Comparison of ENCODE assay signal across 1 cellular context in the genomic region with DNA sequence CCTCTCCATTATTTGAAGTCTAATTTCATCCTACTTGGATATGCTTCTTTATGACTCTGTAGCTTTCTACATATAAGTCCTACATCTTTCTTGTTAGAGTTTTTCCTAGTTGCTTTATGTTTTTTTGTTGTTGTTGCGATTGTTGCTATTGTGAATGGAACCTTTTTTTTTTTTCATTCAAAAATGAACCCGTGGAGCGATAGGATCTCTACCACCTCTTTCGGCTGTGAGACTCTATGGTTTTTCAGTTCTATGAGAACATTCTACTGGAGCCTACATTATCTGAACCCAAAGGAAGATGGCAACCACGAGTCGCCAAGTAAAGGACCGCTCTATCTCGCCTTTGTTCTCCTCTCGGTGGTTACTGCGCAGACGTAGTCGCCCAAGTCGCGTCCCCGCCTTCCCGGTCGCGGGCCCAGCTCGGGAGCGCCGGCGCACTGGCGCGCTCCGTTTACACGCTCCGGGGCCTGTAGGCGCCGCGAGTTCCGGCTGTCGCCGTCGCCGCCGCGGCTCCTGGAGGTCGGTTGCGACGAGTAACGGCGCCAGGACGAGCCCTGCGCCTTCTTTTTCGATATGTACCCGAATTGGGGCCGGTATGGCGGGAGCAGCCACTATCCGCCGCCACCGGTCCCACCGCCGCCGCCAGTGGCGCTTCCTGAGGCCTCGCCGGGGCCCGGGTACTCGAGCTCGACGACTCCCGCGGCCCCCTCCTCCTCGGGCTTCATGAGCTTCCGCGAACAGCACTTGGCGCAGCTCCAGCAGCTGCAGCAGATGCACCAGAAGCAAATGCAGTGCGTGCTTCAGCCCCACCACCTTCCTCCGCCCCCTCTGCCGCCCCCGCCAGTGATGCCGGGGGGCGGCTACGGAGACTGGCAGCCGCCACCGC.
TF ChIP-seq lines count a peak whose summit lies in the region.

A gene with protein sequence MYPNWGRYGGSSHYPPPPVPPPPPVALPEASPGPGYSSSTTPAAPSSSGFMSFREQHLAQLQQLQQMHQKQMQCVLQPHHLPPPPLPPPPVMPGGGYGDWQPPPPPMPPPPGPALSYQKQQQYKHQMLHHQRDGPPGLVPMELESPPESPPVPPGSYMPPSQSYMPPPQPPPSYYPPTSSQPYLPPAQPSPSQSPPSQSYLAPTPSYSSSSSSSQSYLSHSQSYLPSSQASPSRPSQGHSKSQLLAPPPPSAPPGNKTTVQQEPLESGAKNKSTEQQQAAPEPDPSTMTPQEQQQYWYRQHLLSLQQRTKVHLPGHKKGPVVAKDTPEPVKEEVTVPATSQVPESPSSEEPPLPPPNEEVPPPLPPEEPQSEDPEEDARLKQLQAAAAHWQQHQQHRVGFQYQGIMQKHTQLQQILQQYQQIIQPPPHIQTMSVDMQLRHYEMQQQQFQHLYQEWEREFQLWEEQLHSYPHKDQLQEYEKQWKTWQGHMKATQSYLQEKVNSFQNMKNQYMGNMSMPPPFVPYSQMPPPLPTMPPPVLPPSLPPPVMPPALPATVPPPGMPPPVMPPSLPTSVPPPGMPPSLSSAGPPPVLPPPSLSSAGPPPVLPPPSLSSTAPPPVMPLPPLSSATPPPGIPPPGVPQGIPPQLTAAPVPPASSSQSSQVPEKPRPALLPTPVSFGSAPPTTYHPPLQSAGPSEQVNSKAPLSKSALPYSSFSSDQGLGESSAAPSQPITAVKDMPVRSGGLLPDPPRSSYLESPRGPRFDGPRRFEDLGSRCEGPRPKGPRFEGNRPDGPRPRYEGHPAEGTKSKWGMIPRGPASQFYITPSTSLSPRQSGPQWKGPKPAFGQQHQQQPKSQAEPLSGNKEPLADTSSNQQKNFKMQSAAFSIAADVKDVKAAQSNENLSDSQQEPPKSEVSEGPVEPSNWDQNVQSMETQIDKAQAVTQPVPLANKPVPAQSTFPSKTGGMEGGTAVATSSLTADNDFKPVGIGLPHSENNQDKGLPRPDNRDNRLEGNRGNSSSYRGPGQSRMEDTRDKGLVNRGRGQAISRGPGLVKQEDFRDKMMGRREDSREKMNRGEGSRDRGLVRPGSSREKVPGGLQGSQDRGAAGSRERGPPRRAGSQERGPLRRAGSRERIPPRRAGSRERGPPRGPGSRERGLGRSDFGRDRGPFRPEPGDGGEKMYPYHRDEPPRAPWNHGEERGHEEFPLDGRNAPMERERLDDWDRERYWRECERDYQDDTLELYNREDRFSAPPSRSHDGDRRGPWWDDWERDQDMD (N-terminal part only) (plus strand): TSS at position 400 of the 886 bp plus-strand sequence. CDS start 174 bp downstream, at position 574.

TF ChIP-seq in H1, 55 proteins besides CTCF, POLR2A, EP300 and RAD21 (continued from another document):
- TF ChIP-seq, protein P1, sequence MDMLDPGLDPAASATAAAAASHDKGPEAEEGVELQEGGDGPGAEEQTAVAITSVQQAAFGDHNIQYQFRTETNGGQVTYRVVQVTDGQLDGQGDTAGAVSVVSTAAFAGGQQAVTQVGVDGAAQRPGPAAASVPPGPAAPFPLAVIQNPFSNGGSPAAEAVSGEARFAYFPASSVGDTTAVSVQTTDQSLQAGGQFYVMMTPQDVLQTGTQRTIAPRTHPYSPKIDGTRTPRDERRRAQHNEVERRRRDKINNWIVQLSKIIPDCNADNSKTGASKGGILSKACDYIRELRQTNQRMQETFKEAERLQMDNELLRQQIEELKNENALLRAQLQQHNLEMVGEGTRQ (IDR thresholded peaks at IDR 0.05; ENCODE audit: low read length) = no peak
- TF ChIP-seq KDM1A (IDR thresholded peaks at IDR 0.05; ENCODE audit: borderline replicate concordance, low read length) (no peak), ZNF274 (IDR thresholded peaks at IDR 0.05; ENCODE audit: borderline replicate concordance, extremely low read depth, low read length) (no peak), EGR1 (IDR thresholded peaks at IDR 0.05; ENCODE audit: borderline replicate concordance, low read depth, low read length) (peak; percentile 76), GABPA (IDR thresholded peaks at IDR 0.05; ENCODE audit: borderline replicate concordance, insufficient read depth, low read length) (no peak)
- TF ChIP-seq, protein P2, sequence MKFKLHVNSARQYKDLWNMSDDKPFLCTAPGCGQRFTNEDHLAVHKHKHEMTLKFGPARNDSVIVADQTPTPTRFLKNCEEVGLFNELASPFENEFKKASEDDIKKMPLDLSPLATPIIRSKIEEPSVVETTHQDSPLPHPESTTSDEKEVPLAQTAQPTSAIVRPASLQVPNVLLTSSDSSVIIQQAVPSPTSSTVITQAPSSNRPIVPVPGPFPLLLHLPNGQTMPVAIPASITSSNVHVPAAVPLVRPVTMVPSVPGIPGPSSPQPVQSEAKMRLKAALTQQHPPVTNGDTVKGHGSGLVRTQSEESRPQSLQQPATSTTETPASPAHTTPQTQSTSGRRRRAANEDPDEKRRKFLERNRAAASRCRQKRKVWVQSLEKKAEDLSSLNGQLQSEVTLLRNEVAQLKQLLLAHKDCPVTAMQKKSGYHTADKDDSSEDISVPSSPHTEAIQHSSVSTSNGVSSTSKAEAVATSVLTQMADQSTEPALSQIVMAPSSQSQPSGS (IDR thresholded peaks at IDR 0.05; ENCODE audit: low read length) = no peak
- TF ChIP-seq, protein P3, sequence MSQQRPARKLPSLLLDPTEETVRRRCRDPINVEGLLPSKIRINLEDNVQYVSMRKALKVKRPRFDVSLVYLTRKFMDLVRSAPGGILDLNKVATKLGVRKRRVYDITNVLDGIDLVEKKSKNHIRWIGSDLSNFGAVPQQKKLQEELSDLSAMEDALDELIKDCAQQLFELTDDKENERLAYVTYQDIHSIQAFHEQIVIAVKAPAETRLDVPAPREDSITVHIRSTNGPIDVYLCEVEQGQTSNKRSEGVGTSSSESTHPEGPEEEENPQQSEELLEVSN (IDR thresholded peaks at IDR 0.05) = no peak
